Comparison of ENCODE assay signal across 22 cellular contexts in the genomic region with DNA sequence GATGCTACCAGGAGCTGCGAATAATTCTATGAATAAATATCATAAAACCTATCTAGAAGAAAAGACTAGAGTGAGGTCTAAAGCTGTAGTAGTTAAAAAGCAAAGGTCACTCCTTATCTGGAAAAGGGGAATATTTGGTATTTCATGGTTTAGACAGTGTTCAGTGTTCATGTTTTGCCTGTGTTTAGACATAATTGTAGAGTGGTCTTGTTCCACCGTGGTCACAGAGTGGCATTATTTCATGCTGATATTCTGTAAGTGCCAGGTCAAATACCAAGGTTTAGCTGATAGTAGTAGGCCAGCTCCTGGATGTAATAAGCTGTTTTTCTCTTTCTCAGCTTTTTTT. TPM values are rescaled to one million over a fixed set of nuclear protein-coding genes. Genes with fewer than 3 reads are reported as not detected.
DNase-seq lines count a peak whose midpoint lies in the region; ATAC-seq and TF ChIP-seq lines count a peak whose summit lies in the region.
"Had no signal": no experiment of that assay in that cellular context is flagged by ENCODE, and none has a peak within 500 bp of the region (broad histone marks: within the 10 kb centered on the region; RNA-seq: fewer than 3 reads in every experiment).

No MANE protein-coding gene starts in this region.

- H3K79me2 ChIP-seq in hepatocyte (peaks cover 72% of the 10 kb centered on the region), smooth muscle cell (ENCODE audit: low read depth) (peaks cover 37% of the 10 kb centered on the region)

- H3F3A ChIP-seq in smooth muscle cell (ENCODE audit: low read depth): no peaks in the 10 kb centered on the region

- peaks cover 41% of the 10 kb centered on the region for H3K4me1 Mint-ChIP-seq in brain
- H3K4me1 Mint-ChIP-seq in memory B cell: peaks cover 11% of the 10 kb centered on the region
- H3K4me1 Mint-ChIP-seq in activated CD8-positive, alpha-beta T cell treated with anti-CD3 and anti-CD28 coated beads, Interleukin-2, amount 10 ng/mL, durations not matched to agents 7 days and 5 days (ENCODE audit: low read depth): no peaks in the 10 kb centered on the region

- H3K27me3 ChIP-seq in hepatocyte (no peaks in the 10 kb centered on the region), smooth muscle cell (ENCODE audit: low read depth) (no peaks in the 10 kb centered on the region)

- DNase-seq in hepatocyte (ENCODE audit: low spot score): no peak
- no peak for DNase-seq in memory B cell (ENCODE audit: low spot score in 2 of 2)
- DNase-seq in smooth muscle cell (lab: John Stamatoyannopoulos, UW; ENCODE audit: unreplicated experiment): no peak
- DNase-seq in globus pallidus (ENCODE audit: low spot score): no peak
- DNase-seq in hypothalamus (lab: John Stamatoyannopoulos, UW): no peak
- no peak for DNase-seq in activated CD8-positive, alpha-beta T cell treated with anti-CD3 and anti-CD28 coated beads, Interleukin-2, amount 10 ng/mL, durations not matched to agents 7 days and 5 days
- DNase-seq: CD8-positive, alpha-beta memory T cell; DMS153; H9; IMR-90; KG1; MM.1S; NCI-H2029; NCI-H446; NCI-H524 treated with DMSO at 0.1 percent for 48 hours; NCI-H82; SHP77 treated with DMSO at 0.1 percent for 48 hours had no signal

- H3K9me2 ChIP-seq in hepatocyte (replicated peaks; ENCODE audit: insufficient read depth): no peaks in the 10 kb centered on the region

- TF ChIP-seq CTCF in brain (conservative IDR thresholded peaks at IDR 0.05): no peak
- TF ChIP-seq CTCF in hepatocyte (IDR thresholded peaks at IDR 0.05; ENCODE audit: poor library complexity): no peak
- TF ChIP-seq CTCF in smooth muscle cell (IDR thresholded peaks at IDR 0.05; ENCODE audit: borderline replicate concordance, insufficient read depth, poor library complexity, severe bottlenecking): no peak

- H2AFZ ChIP-seq in hepatocyte (no peak overlapping the region), smooth muscle cell (ENCODE audit: low read depth) (no peak overlapping the region)

- H3K36me3 Mint-ChIP-seq in brain: peaks cover 43% of the 10 kb centered on the region
- H3K36me3 Mint-ChIP-seq in memory B cell: peaks cover 15% of the 10 kb centered on the region
- peaks cover 3% of the 10 kb centered on the region for H3K36me3 Mint-ChIP-seq in activated CD8-positive, alpha-beta T cell treated with anti-CD3 and anti-CD28 coated beads, Interleukin-2, amount 10 ng/mL, durations not matched to agents 7 days and 5 days (ENCODE audit: low read depth)

- no peak overlapping the region for H3K4me3 ChIP-seq in hepatocyte
- H3K4me3 ChIP-seq in smooth muscle cell: no peak overlapping the region

- H3K9ac ChIP-seq in smooth muscle cell (ENCODE audit: low read depth): no peak overlapping the region

- H3K4me1 ChIP-seq in hepatocyte (ENCODE audit: insufficient read depth) (peaks cover 7% of the 10 kb centered on the region), smooth muscle cell (ENCODE audit: low read depth) (no peaks in the 10 kb centered on the region)

- H3K27ac ChIP-seq in hepatocyte (peak overlapping the region; percentile 85), smooth muscle cell (ENCODE audit: low read depth) (no peak overlapping the region)
- H3K27ac ChIP-seq: C4-2B, RWPE1 had no signal

- 68% methylated on average over 2 of the region's 2 CpGs for WGBS in hepatocyte (ENCODE audit: low lambda C conversion rate, missing lambda C conversion rate)
- WGBS in smooth muscle cell (ENCODE audit: low lambda C conversion rate): 94% methylated on average over 2 of the region's 2 CpGs

- H3K27ac Mint-ChIP-seq in brain: peak overlapping the region in 3 of 5 experiments; percentile 2 to 80 (median 10)
- peak overlapping the region; percentile 33 for H3K27ac Mint-ChIP-seq in memory B cell
- H3K27ac Mint-ChIP-seq in activated CD8-positive, alpha-beta T cell treated with anti-CD3 and anti-CD28 coated beads, Interleukin-2, amount 10 ng/mL, durations not matched to agents 7 days and 5 days: no peak overlapping the region
- H3K27ac Mint-ChIP-seq: B cell had no signal

- H3K9me3 ChIP-seq in hepatocyte (ENCODE audit: low read depth) (no peaks in the 10 kb centered on the region), smooth muscle cell (replicated peaks; ENCODE audit: low read depth) (no peaks in the 10 kb centered on the region)

- no peaks in the 10 kb centered on the region for H4K20me1 ChIP-seq in hepatocyte (ENCODE audit: insufficient read depth, poor library complexity, severe bottlenecking)
- no peaks in the 10 kb centered on the region for H4K20me1 ChIP-seq in smooth muscle cell (ENCODE audit: low read depth)

- ATAC-seq in memory B cell (ENCODE audit: low read depth): no peak
- no peak for ATAC-seq in activated CD8-positive, alpha-beta T cell treated with anti-CD3 and anti-CD28 coated beads, Interleukin-2, amount 10 ng/mL, durations not matched to agents 7 days and 5 days
- no peak for ATAC-seq in HG02973 (IDR thresholded peaks at IDR 0.05; ENCODE audit: unreplicated experiment)

- no peaks in the 10 kb centered on the region for H3K36me3 ChIP-seq in hepatocyte (replicated peaks; ENCODE audit: insufficient read depth, low read depth)
- no peaks in the 10 kb centered on the region for H3K36me3 ChIP-seq in smooth muscle cell (ENCODE audit: low read depth)

- POLR2A ChIA-PET in activated CD8-positive, alpha-beta T cell treated with anti-CD3 and anti-CD28 coated beads, Interleukin-2, amount 10 ng/mL, durations not matched to agents 7 days and 5 days (lab: Charles Lee): interaction anchor here (0.9 kb wide), 1 partner anchor 19 kb away, joined by 3 read pairs; no protein-coding TSS in a partner anchor

- H3K4me2 ChIP-seq in hepatocyte (peak overlapping the region; percentile 11), smooth muscle cell (peak overlapping the region; percentile 4)

- CTCF ChIA-PET in activated CD8-positive, alpha-beta T cell treated with anti-CD3 and anti-CD28 coated beads, Interleukin-2, amount 10 ng/mL, durations not matched to agents 7 days and 5 days (lab: Charles Lee): no interaction called here

- H3K27me3 Mint-ChIP-seq in brain (no peaks in the 10 kb centered on the region), memory B cell (no peaks in the 10 kb centered on the region)
- no peaks in the 10 kb centered on the region for H3K27me3 Mint-ChIP-seq in activated CD8-positive, alpha-beta T cell treated with anti-CD3 and anti-CD28 coated beads, Interleukin-2, amount 10 ng/mL, durations not matched to agents 7 days and 5 days (ENCODE audit: low read depth)
- H3K27me3 Mint-ChIP-seq: B cell; CD8-positive, alpha-beta memory T cell had no signal

- no peak overlapping the region for H3K4me3 Mint-ChIP-seq in brain
- no peak overlapping the region for H3K4me3 Mint-ChIP-seq in memory B cell
- H3K4me3 Mint-ChIP-seq in activated CD8-positive, alpha-beta T cell treated with anti-CD3 and anti-CD28 coated beads, Interleukin-2, amount 10 ng/mL, durations not matched to agents 7 days and 5 days: no peak overlapping the region
- H3K4me3 Mint-ChIP-seq: B cell; CD8-positive, alpha-beta memory T cell; H9 had no signal

- H3K9me3 Mint-ChIP-seq in brain: no peaks in the 10 kb centered on the region
- H3K9me3 Mint-ChIP-seq in memory B cell: no peaks in the 10 kb centered on the region
- H3K9me3 Mint-ChIP-seq in activated CD8-positive, alpha-beta T cell treated with anti-CD3 and anti-CD28 coated beads, Interleukin-2, amount 10 ng/mL, durations not matched to agents 7 days and 5 days (ENCODE audit: insufficient read depth): no peaks in the 10 kb centered on the region
- H3K9me3 Mint-ChIP-seq: CD8-positive, alpha-beta memory T cell; H9 had no signal

RNA-seq across cellular contexts. Expression of a gene that starts 10.8 kb away (rescaled TPM):
- 13.3 TPM for polyA plus RNA-seq in brain (ENCODE audit: insufficient read depth, low read depth, low replicate concordance)
- total RNA-seq in hepatocyte: 31.1 and 32.4 TPM in 2 replicates
- polyA plus RNA-seq in hepatocyte: 8.9 and 9.0 TPM in 2 replicates
- total RNA-seq in smooth muscle cell: 20.4 and 24.4 TPM in 2 replicates
- 5.0 and 6.2 TPM in 2 replicates for polyA plus RNA-seq in smooth muscle cell
- total RNA-seq in activated CD8-positive, alpha-beta T cell treated with anti-CD3 and anti-CD28 coated beads, Interleukin-2, amount 10 ng/mL, durations not matched to agents 7 days and 5 days: 10 to 100 TPM; 18.6 to 19.0 TPM

RNA-seq across cellular contexts. Expression of a gene that starts 34.5 kb away (rescaled TPM):
- polyA plus RNA-seq in brain (ENCODE audit: insufficient read depth, low read depth, low replicate concordance): 108 TPM
- total RNA-seq in hepatocyte: 108 and 120 TPM in 2 replicates
- polyA plus RNA-seq in hepatocyte: 117 and 121 TPM in 2 replicates
- 96.5 and 97.4 TPM in 2 replicates for total RNA-seq in smooth muscle cell
- polyA plus RNA-seq in smooth muscle cell: 103 and 123 TPM in 2 replicates
- total RNA-seq in activated CD8-positive, alpha-beta T cell treated with anti-CD3 and anti-CD28 coated beads, Interleukin-2, amount 10 ng/mL, durations not matched to agents 7 days and 5 days: 10 to 100 TPM; 70.0 to 71.3 TPM
